Comparison of ENCODE assay signal across 8 cellular contexts in genomic region chr1:161044535-161044907, GRCh38. TPM values are rescaled to one million over a fixed set of nuclear protein-coding genes. Genes with fewer than 3 reads are reported as not detected.
DNase-seq lines count a peak whose midpoint lies in the region; ATAC-seq and TF ChIP-seq lines count a peak whose summit lies in the region.

No MANE protein-coding gene starts in this region.

- peak overlapping the region; percentile 65 to 98 (median 86) for H3K4me3 ChIP-seq in heart right ventricle
- peak overlapping the region; percentile 74 to 92 for H3K4me3 ChIP-seq in aorta (ENCODE audit: low read length in 2 of 2)

- H3K4me1 ChIP-seq in heart right ventricle, result peaks cover 0 to 47% (median 17%) of the 10 kb centered on the region in 9 donors
- H3K4me1 ChIP-seq in aorta (ENCODE audit: control insufficient read depth in 1 of 2, insufficient read depth in 2 of 2, low read length in 2 of 2), result no peaks in the 10 kb centered on the region

- H3K9me3 Mint-ChIP-seq in MCF 10A (ENCODE audit: unreplicated experiment) (peaks cover 10% of the 10 kb centered on the region), memory B cell (no peaks in the 10 kb centered on the region)

- DNase-seq in heart right ventricle, result no peak
- DNase-seq in cardiac septum (ENCODE audit: low spot score), result no peak
- no peak for DNase-seq in MCF 10A (ENCODE audit: unreplicated experiment)
- DNase-seq in memory B cell (ENCODE audit: low spot score in 2 of 2), result no peak
- DNase-seq in aorta, result peak in 1 of 2 donors; percentile 14

- ATAC-seq in heart right ventricle, result no peak
- no peak for ATAC-seq in memory B cell (ENCODE audit: low read depth)
- no peak for ATAC-seq in aorta (ENCODE audit: low FRiP score)
- no peak for ATAC-seq in GM19397 (IDR thresholded peaks at IDR 0.05; ENCODE audit: unreplicated experiment)
- ATAC-seq in GM18520 (IDR thresholded peaks at IDR 0.05; ENCODE audit: unreplicated experiment), result no peak
- ATAC-seq in GM18867 (IDR thresholded peaks at IDR 0.05; ENCODE audit: unreplicated experiment), result no peak

- intact Hi-C loops in heart right ventricle (cut with DNase I), result loop anchor here in 5 of 10 donors (2.0 to 10.0 kb wide), 5 partner anchors 26 to 53 kb away; partner anchors contain the start of gene KLHDC9 (in 1 of the 5)
- intact Hi-C loops in cardiac septum (cut with DNase I), result loop anchor here (10.0 kb wide), 1 partner anchor 50 kb away; no protein-coding TSS in a partner anchor
- intact Hi-C loops in MCF 10A (cut with micrococcal nuclease), result loop anchor here (10.0 kb wide), 1 partner anchor 90 kb away; the partner anchor contains the start of gene DEDD
- intact Hi-C loops in aorta (cut with DNase I), result no loop called here

- POLR2A ChIA-PET in MCF 10A (lab: Yijun Ruan, JAX), result interaction anchor here (0.6 to 7.3 kb wide), 22 partner anchors 10 to 269 kb away, joined by 3 to 371 read pairs (median 16); partner anchors contain the start of genes DEDD, F11R, KLHDC9 and PPOX

- CTCF ChIA-PET in MCF 10A (lab: Yijun Ruan, JAX), result interaction anchor here (0.5 to 5.0 kb wide), 21 partner anchors 11 to 787 kb away, joined by 3 to 58 read pairs (median 4); partner anchors contain the start of genes F11R, KLHDC9, NIT1 and PFDN2

- peaks cover 18% of the 10 kb centered on the region for H3K4me1 Mint-ChIP-seq in MCF 10A (ENCODE audit: insufficient read depth, unreplicated experiment)
- peaks cover 41% of the 10 kb centered on the region for H3K4me1 Mint-ChIP-seq in memory B cell

- peak overlapping the region; percentile 99 for H3K27ac Mint-ChIP-seq in MCF 10A (ENCODE audit: low read depth, unreplicated experiment)
- peak overlapping the region; percentile 97 for H3K27ac Mint-ChIP-seq in memory B cell

- H3K27ac ChIP-seq in heart right ventricle, result peak overlapping the region in 9 of 10 donors; percentile 86 to 98 (median 96)
- no peak overlapping the region for H3K27ac ChIP-seq in aorta (ENCODE audit: low read depth in 1 of 2, low read length in 2 of 2)

- H3K36me3 Mint-ChIP-seq in MCF 10A (ENCODE audit: insufficient read depth, unreplicated experiment) (peaks cover 24% of the 10 kb centered on the region), memory B cell (peaks cover 39% of the 10 kb centered on the region)

- BruUV-seq in MCF 10A (replicated peaks; lab: Mats Ljungman, UMichigan), result no TSS peak

- H3K9me3 ChIP-seq in heart right ventricle, result no peaks in the 10 kb centered on the region
- no peaks in the 10 kb centered on the region for H3K9me3 ChIP-seq in aorta (ENCODE audit: control insufficient read depth, low read length)

- peaks cover 0 to 47% (median 35%) of the 10 kb centered on the region in 9 donors for H3K36me3 ChIP-seq in heart right ventricle
- H3K36me3 ChIP-seq in aorta (ENCODE audit: control insufficient read depth in 1 of 2, insufficient read depth in 2 of 2, low read length in 1 of 2), result peaks cover 4 to 9% of the 10 kb centered on the region in 2 donors

- H3K27me3 Mint-ChIP-seq in MCF 10A (ENCODE audit: insufficient read depth, unreplicated experiment) (no peaks in the 10 kb centered on the region), memory B cell (no peaks in the 10 kb centered on the region)

- H3K27me3 ChIP-seq in heart right ventricle, result no peaks in the 10 kb centered on the region
- H3K27me3 ChIP-seq in aorta (ENCODE audit: control insufficient read depth in 1 of 2, insufficient read depth in 2 of 2, low read length in 1 of 2), result no peaks in the 10 kb centered on the region

- no peak for TF ChIP-seq CTCF in heart right ventricle (IDR thresholded peaks at IDR 0.05)
- TF ChIP-seq CTCF in MCF 10A (IDR thresholded peaks at IDR 0.05; ENCODE audit: unreplicated experiment), result no peak

- peak overlapping the region; percentile 93 for H3K4me3 Mint-ChIP-seq in MCF 10A (ENCODE audit: unreplicated experiment)
- H3K4me3 Mint-ChIP-seq in memory B cell, result peak overlapping the region; percentile 94

RNA-seq across cellular contexts. Expression of gene USF1, which starts 1.3 kb away (rescaled TPM):
- total RNA-seq in heart right ventricle, result 10 to 100 TPM; 23.7 to 43.6 (median 28.5) TPM
- polyA plus RNA-seq in heart right ventricle, result 10 to 100 TPM; 42.4 to 55.1 TPM
- 29.2 TPM for total RNA-seq in cardiac septum
- 48.8 and 52.8 TPM in 2 replicates for total RNA-seq in MCF 10A (2022)
- total RNA-seq in aorta, result 10 to 100 TPM; 42.2 to 67.0 TPM
- 100 to 1,000 TPM in 1 of 2 donors, 10 to 100 TPM in 1; 33.8 to 124 TPM for polyA plus RNA-seq in aorta

RNA-seq across cellular contexts. Expression of gene TSTD1, which starts 5.8 kb away (rescaled TPM):
- total RNA-seq in heart right ventricle (10 to 100 TPM in 9 of 10 donors, 1 to 10 TPM in 1; 8.0 to 18.0 (median 13.4) TPM), cardiac septum (12.0 TPM), MCF 10A (2022) (35.2 and 48.0 TPM in 2 replicates), aorta (10 to 100 TPM in 1 of 2 donors, 1 to 10 TPM in 1; 9.1 to 12.5 TPM)
- polyA plus RNA-seq in heart right ventricle (10 to 100 TPM; 11.8 to 15.3 TPM), aorta (10 to 100 TPM; 13.2 to 31.9 TPM)

RNA-seq across cellular contexts. Expression of gene F11R, which starts 23.6 kb away (rescaled TPM):
- 10 to 100 TPM in 6 of 10 donors, 1 to 10 TPM in 4; 7.1 to 22.7 (median 10.5) TPM for total RNA-seq in heart right ventricle
- 1 to 10 TPM; 7.5 to 9.9 TPM for polyA plus RNA-seq in heart right ventricle
- 10.3 TPM for total RNA-seq in cardiac septum
- 73.6 and 76.8 TPM in 2 replicates for total RNA-seq in MCF 10A (2022)
- total RNA-seq in aorta, result 10 to 100 TPM; 21.7 to 26.0 TPM
- 1 to 10 TPM; 2.4 to 8.0 TPM for polyA plus RNA-seq in aorta

RNA-seq across cellular contexts. Expression of gene ARHGAP30, which starts 25.2 kb away (rescaled TPM):
- total RNA-seq in heart right ventricle (10 to 100 TPM in 1 of 10 donors, 1 to 10 TPM in 9; 1.5 to 16.4 (median 2.1) TPM), cardiac septum (2.6 TPM), MCF 10A (2022) (0.34 and 0.58 TPM in 2 replicates), aorta (10 to 100 TPM; 14.7 to 20.5 TPM)
- polyA plus RNA-seq in heart right ventricle (1 to 10 TPM; 1.2 to 1.4 TPM), aorta (10 to 100 TPM in 1 of 2 donors, 1 to 10 TPM in 1; 1.3 to 12.1 TPM)

RNA-seq across cellular contexts. Expression of gene NECTIN4, which starts 44.8 kb away (rescaled TPM):
- total RNA-seq in heart right ventricle, result under 1 TPM in 1 of 10 donors, not detected in 9; 0.19 TPM
- polyA plus RNA-seq in heart right ventricle, result under 1 TPM in 1 of 2 donors, not detected in 1; 0.06 TPM
- total RNA-seq in cardiac septum, result not detected
- total RNA-seq in MCF 10A (2022), result 7.0 and 11.2 TPM in 2 replicates
- total RNA-seq in aorta, result under 1 TPM; 0.24 to 0.26 TPM
- polyA plus RNA-seq in aorta, result not detected

Comparison
In these comparisons a context has a peak if more than half of its experiments do, and no peak if none do; other contexts are left out.
1. H3K27ac ChIP-seq: peak in heart right ventricle (9 of 10); none in aorta (0 of 2).
2. intact Hi-C loops: an anchor here in cardiac septum (10.0 kb wide) and MCF 10A (10.0 kb wide); none called in aorta.